8 cellular contexts compared by ENCODE assay signal in the genomic region with DNA sequence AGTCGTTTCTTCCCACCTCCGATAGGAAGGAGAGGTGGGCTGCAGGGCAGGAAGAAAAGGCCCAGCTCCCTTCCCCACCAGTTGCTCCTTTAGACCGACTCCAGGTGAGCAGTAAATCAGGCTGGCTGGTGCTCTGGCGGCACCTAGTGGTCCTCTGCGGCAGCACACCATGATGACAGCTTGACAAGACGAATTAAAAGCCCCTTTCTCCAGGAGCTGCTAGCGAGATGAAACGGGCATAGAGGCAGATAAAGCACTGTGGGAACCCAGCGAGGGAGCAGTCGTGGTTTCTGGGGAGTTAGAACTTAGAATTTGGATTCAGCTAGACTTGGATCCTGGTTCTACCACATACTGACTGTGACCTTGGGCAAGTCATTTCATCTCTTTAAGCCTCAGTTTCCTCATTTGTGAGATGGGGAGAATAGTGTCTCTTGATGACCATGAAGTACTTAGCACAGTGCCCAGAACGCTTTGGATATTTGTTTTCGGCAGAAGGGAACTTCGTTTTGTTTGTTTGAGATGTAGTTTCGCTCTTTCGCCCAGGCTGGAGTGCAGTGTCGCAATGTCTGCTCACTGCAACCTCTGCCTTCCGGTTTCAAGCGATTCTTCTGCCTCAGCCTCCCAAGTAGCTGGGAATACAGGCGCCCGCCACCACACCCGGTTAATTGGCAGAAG. TPM values are rescaled to one million over a fixed set of nuclear protein-coding genes. Genes with fewer than 3 reads are reported as not detected.
DNase-seq lines count a peak whose midpoint lies in the region; ATAC-seq and TF ChIP-seq lines count a peak whose summit lies in the region.

No MANE protein-coding gene starts in this region.

- no CpG with 5 or more reads among the region's 21 CpGs for WGBS in trophoblast cell (ENCODE audit: extremely low coverage, insufficient coverage, insufficient read length)

- H2AK5ac ChIP-seq in trophoblast cell (ENCODE audit: low read length): no peak overlapping the region

- H3K27me3 Mint-ChIP-seq in activated naive CD4-positive, alpha-beta T cell treated with anti-CD3 and anti-CD28 coated beads, Interleukin-2, amount 50 U/mL, for 24 hours: no peaks in the 10 kb centered on the region
- peaks cover 8% of the 10 kb centered on the region for H3K27me3 Mint-ChIP-seq in glutamatergic neuron (ENCODE audit: unreplicated experiment)

- no peak overlapping the region for H3K4me2 ChIP-seq in trophoblast cell (ENCODE audit: low read length)

- H4K91ac ChIP-seq in trophoblast cell (ENCODE audit: low read depth, low read length): no peak overlapping the region

- no peaks in the 10 kb centered on the region for H3K36me3 ChIP-seq in trophoblast cell (ENCODE audit: control insufficient read depth in 1 of 2, insufficient read depth in 2 of 2, low read length in 2 of 2)
- no peaks in the 10 kb centered on the region for H3K36me3 ChIP-seq in tibial artery

- no peaks in the 10 kb centered on the region for H3K27me3 ChIP-seq in trophoblast cell (ENCODE audit: insufficient read depth, low read length)
- peaks cover 0 to 13% of the 10 kb centered on the region in 2 donors for H3K27me3 ChIP-seq in tibial artery

- H3K27ac ChIP-seq in trophoblast cell (ENCODE audit: low read depth, low read length): no peak overlapping the region
- no peak overlapping the region for H3K27ac ChIP-seq in tibial artery

- TF ChIP-seq CTCF in GM13976 (IDR thresholded peaks at IDR 0.05; ENCODE audit: borderline replicate concordance, control extremely low read depth, extremely low read depth, insufficient read depth, missing control alignments): peak; percentile 98
- TF ChIP-seq CTCF in glutamatergic neuron (IDR thresholded peaks at IDR 0.05; ENCODE audit: partially characterized antibody, unreplicated experiment): peak; percentile 92
- TF ChIP-seq CTCF in tibial artery (IDR thresholded peaks at IDR 0.05): peak; percentile 98 to 99

- H3K9me3 Mint-ChIP-seq in activated naive CD4-positive, alpha-beta T cell treated with anti-CD3 and anti-CD28 coated beads, Interleukin-2, amount 50 U/mL, for 24 hours: peaks cover 4% of the 10 kb centered on the region
- H3K9me3 Mint-ChIP-seq in glutamatergic neuron (ENCODE audit: unreplicated experiment): no peaks in the 10 kb centered on the region

- no peak for ATAC-seq in GM19463 (IDR thresholded peaks at IDR 0.05; ENCODE audit: unreplicated experiment)

- H3K4me3 Mint-ChIP-seq in activated naive CD4-positive, alpha-beta T cell treated with anti-CD3 and anti-CD28 coated beads, Interleukin-2, amount 50 U/mL, for 24 hours: peak overlapping the region; percentile 37
- H3K4me3 Mint-ChIP-seq in glutamatergic neuron (ENCODE audit: unreplicated experiment): no peak overlapping the region

- no peak overlapping the region for H2BK5ac ChIP-seq in trophoblast cell (ENCODE audit: low read depth, low read length, poor library complexity)

- no peak overlapping the region for H3K23ac ChIP-seq in trophoblast cell (ENCODE audit: low read length)

- H3K36me3 Mint-ChIP-seq in activated naive CD4-positive, alpha-beta T cell treated with anti-CD3 and anti-CD28 coated beads, Interleukin-2, amount 50 U/mL, for 24 hours: peaks cover 3% of the 10 kb centered on the region
- H3K36me3 Mint-ChIP-seq in glutamatergic neuron (ENCODE audit: unreplicated experiment): no peaks in the 10 kb centered on the region

- H3K18ac ChIP-seq in trophoblast cell (ENCODE audit: low read length): no peak overlapping the region

- H3K4me1 Mint-ChIP-seq in activated naive CD4-positive, alpha-beta T cell treated with anti-CD3 and anti-CD28 coated beads, Interleukin-2, amount 50 U/mL, for 24 hours: peaks cover 35% of the 10 kb centered on the region
- H3K4me1 Mint-ChIP-seq in glutamatergic neuron (ENCODE audit: low read depth, unreplicated experiment): no peaks in the 10 kb centered on the region

- H2BK120ac ChIP-seq in trophoblast cell (ENCODE audit: insufficient read depth, low read length, poor library complexity): no peak overlapping the region

- no peaks in the 10 kb centered on the region for H3K9me3 ChIP-seq in trophoblast cell (ENCODE audit: insufficient read depth, low read depth, low read length)
- no peaks in the 10 kb centered on the region for H3K9me3 ChIP-seq in tibial artery

- H3K4me1 ChIP-seq in trophoblast cell (ENCODE audit: control insufficient read depth in 1 of 2, insufficient read depth in 2 of 2, low read length in 2 of 2) (no peaks in the 10 kb centered on the region), tibial artery (peaks cover 0 to 3% (median 0%) of the 10 kb centered on the region in 4 donors)

- H3K4me3 ChIP-seq in trophoblast cell (ENCODE audit: low read depth, low read length) (no peak overlapping the region), tibial artery (no peak overlapping the region)

- no peaks in the 10 kb centered on the region for H3K79me2 ChIP-seq in trophoblast cell (ENCODE audit: control insufficient read depth, insufficient read depth, low read length, poor library complexity)

- H3K79me1 ChIP-seq in trophoblast cell (ENCODE audit: low read length): no peaks in the 10 kb centered on the region

- H2AFZ ChIP-seq in trophoblast cell (ENCODE audit: insufficient read depth, low read length, poor library complexity): no peak overlapping the region

- H4K8ac ChIP-seq in trophoblast cell (ENCODE audit: low read depth, low read length): no peak overlapping the region

- intact Hi-C loops in tibial artery (cut with DNase I; ENCODE audit: low total_unique reads): no loop called here

- peak; percentile 77 for DNase-seq in GM13976 (ENCODE audit: low spot score)
- DNase-seq in NCI-H128 (lab: John Stamatoyannopoulos, UW; ENCODE audit: unreplicated experiment): peak; percentile 80
- DNase-seq in SKM-1 treated with dmso at 0.1 percent for 144 hours (lab: John Stamatoyannopoulos, UW; ENCODE audit: unreplicated experiment): peak; percentile 54
- peak; percentile 90 for DNase-seq in glutamatergic neuron
- DNase-seq in trophoblast cell: peak; percentile 91 to 96
- peak; percentile 80 to 84 for DNase-seq in tibial artery

- no peak overlapping the region for H2BK12ac ChIP-seq in trophoblast cell (ENCODE audit: low read length)

- no peak overlapping the region for H3K14ac ChIP-seq in trophoblast cell (ENCODE audit: low read length)

- no peak overlapping the region for H3K9ac ChIP-seq in trophoblast cell (ENCODE audit: low read length)

- in situ Hi-C loops in GM13976 (cut with MboI; ENCODE audit: low sequenced_read_pairs, unreplicated experiment): loop anchor here (5.0 kb wide), 1 partner anchor 192 kb away; no protein-coding TSS in a partner anchor

- H3K4ac ChIP-seq in trophoblast cell (ENCODE audit: low read depth, low read length): no peak overlapping the region

- H4K12ac ChIP-seq in trophoblast cell (ENCODE audit: low read depth, low read length): no peak overlapping the region

- no peak overlapping the region for H3K27ac Mint-ChIP-seq in activated naive CD4-positive, alpha-beta T cell treated with anti-CD3 and anti-CD28 coated beads, Interleukin-2, amount 50 U/mL, for 24 hours
- no peak overlapping the region for H3K27ac Mint-ChIP-seq in glutamatergic neuron (ENCODE audit: unreplicated experiment)

RNA-seq across cellular contexts. Expression of a gene that starts 21.8 kb away (rescaled TPM):
- 3.3 TPM for total RNA-seq in glutamatergic neuron (ENCODE audit: unreplicated experiment)
- polyA plus RNA-seq in trophoblast cell (2013): 18.1 and 20.5 TPM in 2 replicates

RNA-seq across cellular contexts. Expression of a gene that starts 34.6 kb away (rescaled TPM):
- total RNA-seq in glutamatergic neuron (ENCODE audit: unreplicated experiment): 25.2 TPM
- polyA plus RNA-seq in trophoblast cell (2013): 9.8 and 10.1 TPM in 2 replicates
